In genomic region chr7:75358671-75359541, GRCh38 we compare ENCODE assay signal across 8 cellular contexts. TPM values are rescaled to one million over a fixed set of nuclear protein-coding genes. Genes with fewer than 3 reads are reported as not detected.
A peak's percentile ranks its signal among the peaks of the same experiment; 100 is the strongest.
DNase-seq lines count a peak whose midpoint lies in the region; ATAC-seq and TF ChIP-seq lines count a peak whose summit lies in the region.
"Not testable (repeated sequence)": the region's sequence is repeated elsewhere in the genome, so short reads cannot be mapped to it uniquely, and the experiment has no call there.

No MANE protein-coding gene starts in this region.

- H3K27me3 Mint-ChIP-seq in IgD-negative memory B cell; osteocyte (ENCODE audit: unreplicated experiment): not testable (repeated sequence)

- H3K4me1 ChIP-seq in HCT116 (ENCODE audit: control insufficient read depth in 1 of 2, insufficient read depth in 2 of 2, low read length in 2 of 2), result not testable (repeated sequence)

- in situ Hi-C loops in astrocyte of the spinal cord (cut with HindIII; ENCODE audit: low sequenced_read_pairs), result not testable (repeated sequence)

- intact Hi-C loops in HCT116 (cut with micrococcal nuclease); Right ventricle myocardium superior (cut with DNase I): not testable (repeated sequence)

- not testable (repeated sequence) for TF ChIP-seq RAD21 in HCT116 (IDR thresholded peaks at IDR 0.05; ENCODE audit: low read depth)

- ATAC-seq in GM18511 (IDR thresholded peaks at IDR 0.05; ENCODE audit: unreplicated experiment), result peak; percentile 75
- peak; percentile 86 for ATAC-seq in HCT116
- peak; percentile 88 for ATAC-seq in Right ventricle myocardium superior (ENCODE audit: poor library complexity)
- peak; percentile 89 for ATAC-seq in stimulated activated naive CD8-positive, alpha-beta T cell treated with anti-CD3 and anti-CD28 coated beads, Interleukin-15, Interleukin-2, amounts not matched to agents 100 U/mL and 50 U/mL, for 24 hours

- RAD21 ChIA-PET in HCT116 (lab: Charles Lee; ENCODE audit: low non-redundant PET in 1 of 2, low total read pairs in 2 of 2, uncharacterized antibody in 2 of 2, unreplicated experiment in 2 of 2), result not testable (repeated sequence)

- not testable (repeated sequence) for H3K79me2 ChIP-seq in HCT116 (ENCODE audit: insufficient read depth, low read length)

- not testable (repeated sequence) for H3K36me3 ChIP-seq in HCT116 (ENCODE audit: control insufficient read depth in 1 of 2, insufficient read depth in 2 of 2, low read length in 2 of 2)

- H3K4me3 ChIP-seq in HCT116 (replicated peaks in 1 of 2; ENCODE audit: low read depth in 1 of 2, low read length in 2 of 2) (peak overlapping the region; percentile 34 to 37; a peak in 3 of 4 replicates), astrocyte of the spinal cord (ENCODE audit: low read depth, low read length) (peak overlapping the region; percentile 44)

- H3K27ac ChIP-seq in HCT116 (ENCODE audit: low read depth, low read length), result not testable (repeated sequence)

- not testable (repeated sequence) for H3K9me2 ChIP-seq in HCT116 (ENCODE audit: insufficient read depth)

- TSS peak; percentile 72 for BruUV-seq in HCT116 (replicated peaks; lab: Mats Ljungman, UMichigan)

- H3K4me1 Mint-ChIP-seq in IgD-negative memory B cell; osteocyte (ENCODE audit: unreplicated experiment): not testable (repeated sequence)

- peak overlapping the region in 3 of 4 donors; percentile 83 to 92 (median 85) for H3K4me3 Mint-ChIP-seq in IgD-negative memory B cell
- H3K4me3 Mint-ChIP-seq in osteocyte (ENCODE audit: unreplicated experiment), result peak overlapping the region; percentile 40

- CTCF ChIA-PET in HCT116 (lab: Charles Lee), result not testable (repeated sequence)

- not testable (repeated sequence) for H3K4me2 ChIP-seq in HCT116 (ENCODE audit: low read length)

- peak overlapping the region; percentile 55 for H3K9ac ChIP-seq in HCT116 (ENCODE audit: low read length)

- not testable (repeated sequence) for DNase-seq in HCT116 (ENCODE audit: low read depth, low spot score); Right ventricle myocardium superior; osteocyte (ENCODE audit: extremely low spot score, unreplicated experiment)
- peak; percentile 0 for DNase-seq in activated CD4-positive, alpha-beta T cell treated with anti-CD3 and anti-CD28 coated beads, Interleukin-2, amount 50 U/mL, for 24 hours (ENCODE audit: low read depth in 1 of 2, low spot score in 1 of 2)
- DNase-seq in astrocyte of the spinal cord (ENCODE audit: low read depth, low spot score), result peak; percentile 30
- DNase-seq in stimulated activated naive CD8-positive, alpha-beta T cell treated with anti-CD3 and anti-CD28 coated beads, Interleukin-15, Interleukin-2, amounts not matched to agents 100 U/mL and 50 U/mL, for 24 hours, result peak; percentile 31

- peak overlapping the region in 1 of 3 donors; percentile 86 for H3K27ac Mint-ChIP-seq in IgD-negative memory B cell
- not testable (repeated sequence) for H3K27ac Mint-ChIP-seq in osteocyte (ENCODE audit: unreplicated experiment)

- not testable (repeated sequence) for H3K27me3 ChIP-seq in HCT116 (ENCODE audit: insufficient read depth, low read length)

- H3K36me3 Mint-ChIP-seq in IgD-negative memory B cell; osteocyte (ENCODE audit: unreplicated experiment): not testable (repeated sequence)

- not testable (repeated sequence) for H3K9me3 Mint-ChIP-seq in IgD-negative memory B cell; osteocyte (ENCODE audit: unreplicated experiment)

- POLR2A ChIA-PET in HCT116 (lab: Charles Lee), result not testable (repeated sequence)

- not testable (repeated sequence) for TF ChIP-seq CTCF in HCT116 (IDR thresholded peaks at IDR 0.05 in 2 of 3, conservative IDR thresholded peaks at IDR 0.05 in 1 of 3; ENCODE audit: borderline replicate concordance in 1 of 3, insufficient read depth in 1 of 3, low read depth in 2 of 3, low read length in 2 of 3); astrocyte of the spinal cord (IDR thresholded peaks at IDR 0.05; ENCODE audit: low read depth, low read length); osteocyte (IDR thresholded peaks at IDR 0.05)

- H2AFZ ChIP-seq in HCT116 (ENCODE audit: low read depth, low read length, poor library complexity, severe bottlenecking), result not testable (repeated sequence)

- not testable (repeated sequence) for H3K9me3 ChIP-seq in HCT116 (ENCODE audit: control insufficient read depth in 1 of 2, insufficient read depth in 1 of 2, low read depth in 1 of 2, low read length in 2 of 2)

- not testable (repeated sequence) for TF ChIP-seq POLR2A in HCT116 (IDR thresholded peaks at IDR 0.05; ENCODE audit: borderline replicate concordance, extremely low read depth, insufficient read depth, insufficient read length)

- H4K20me1 ChIP-seq in HCT116 (ENCODE audit: insufficient read depth), result not testable (repeated sequence)

RNA-seq across cellular contexts. Expression of gene TRIM73, which starts 36.5 kb away (rescaled TPM):
- total RNA-seq in HCT116 (2021; ENCODE audit: unreplicated experiment), result 8.8 TPM
- polyA plus RNA-seq in HCT116 (2012), result 4.2 and 4.5 TPM in 2 replicates
- 2.6 TPM for polyA plus RNA-seq in IgD-negative memory B cell
- 0.94 TPM for total RNA-seq in Right ventricle myocardium superior
- total RNA-seq in osteocyte, result 3.2 and 7.4 TPM in 2 replicates
